37 cellular contexts compared by ENCODE assay signal in genomic region chr2:200730960-200731359, GRCh38.
"Had no signal": no experiment of that assay in that cellular context is flagged by ENCODE, and none has a peak within 500 bp of the region (broad histone marks: within the 10 kb centered on the region; RNA-seq: fewer than 3 reads in every experiment).

No MANE protein-coding gene starts in this region.

- H3K27ac ChIP-seq: ascending aorta, cardiac muscle cell, KMS-11, Peyer's patch, VCaP had no signal

- H3K9me3 Mint-ChIP-seq: activated CD4-positive, alpha-beta memory T cell treated with anti-CD3 and anti-CD28 coated beads, Interleukin-2, amount 10 ng/mL, durations not matched to agents 7 days and 5 days; activated naive CD4-positive, alpha-beta T cell treated with anti-CD3 and anti-CD28 coated beads, Interleukin-2, amount 50 U/mL, for 24 hours; activated naive CD8-positive, alpha-beta T cell treated with anti-CD3 and anti-CD28 coated beads, Interleukin-2, amount 10 ng/mL, durations not matched to agents 7 days and 5 days; activated T-helper 17 cell treated with anti-CD3 and anti-CD28 coated beads, Interleukin-2, amount 50 U/mL, for 72 hours; central memory CD8-positive, alpha-beta T cell had no signal

- H3K4me2 ChIP-seq: KMS-11 had no signal

- H3K4me3 ChIP-seq: ascending aorta, cardiac muscle cell, Peyer's patch had no signal

- H3K4me1 ChIP-seq: ascending aorta, Peyer's patch had no signal

- H3K36me3 ChIP-seq: ascending aorta, cardiac muscle cell, Peyer's patch had no signal

- H3K9ac ChIP-seq: KMS-11 had no signal

- H3K27ac Mint-ChIP-seq: activated CD4-positive, alpha-beta memory T cell treated with anti-CD3 and anti-CD28 coated beads, Interleukin-2, amount 10 ng/mL, durations not matched to agents 7 days and 5 days; activated CD8-positive, alpha-beta memory T cell treated with anti-CD3 and anti-CD28 coated beads, Interleukin-2, amount 10 ng/mL, durations not matched to agents 7 days and 5 days; activated naive CD4-positive, alpha-beta T cell treated with anti-CD3 and anti-CD28 coated beads, Interleukin-2, amount 50 U/mL, for 24 hours; activated naive CD8-positive, alpha-beta T cell treated with anti-CD3 and anti-CD28 coated beads, Interleukin-2, amount 10 ng/mL, durations not matched to agents 7 days and 5 days; activated T-cell treated with anti-CD3 and anti-CD28 coated beads, Interleukin-2, amount 50 U/mL, for 72 hours; activated T-helper 17 cell treated with anti-CD3 and anti-CD28 coated beads, Interleukin-2, amount 50 U/mL, for 72 hours had no signal

- DNase-seq: activated CD4-positive, alpha-beta memory T cell treated with anti-CD3 and anti-CD28 coated beads, Interleukin-2, amount 10 ng/mL, durations not matched to agents 7 days and 5 days; activated CD4-positive, alpha-beta T cell treated with anti-CD3 and anti-CD28 coated beads for 1 hour; activated CD4-positive, alpha-beta T cell treated with anti-CD3 and anti-CD28 coated beads for 48 hours; activated CD4-positive, CD25-positive, alpha-beta regulatory T cell; activated CD8-positive, alpha-beta memory T cell treated with anti-CD3 and anti-CD28 coated beads for 24 hours; activated CD8-positive, alpha-beta memory T cell treated with anti-CD3 and anti-CD28 coated beads, Interleukin-2, amount 10 ng/mL, durations not matched to agents 7 days and 5 days; activated gamma-delta T cell; activated naive CD4-positive, alpha-beta T cell treated with Interleukin-2 at 50 U/mL for 16 hours; activated naive CD8-positive, alpha-beta T cell treated with anti-CD3 and anti-CD28 coated beads, Interleukin-2, amount 10 ng/mL, durations not matched to agents 7 days and 5 days; activated T-cell treated with anti-CD3 and anti-CD28 coated beads, Interleukin-2, amount 50 U/mL, for 1 hour; activated T-cell treated with anti-CD3 and anti-CD28 coated beads, Interleukin-2, amount 50 U/mL, for 72 hours; amygdala; NCI-H1105; NCI-H1417 treated with DMSO at 0.1 percent for 48 hours; NCI-H187 treated with DMSO at 0.1 percent for 48 hours; NCI-H2081; NCI-H226; NCI-H446 treated with DMSO at 0.1 percent for 48 hours; NCI-H524; NCI-H69; NK-92 treated with Interleukin-12 subunit alpha and Interleukin-12 subunit beta, amount 100 ng/mL, for 24 hours; PC-3; Peyer's patch; RPMI8226; SHP77 treated with DMSO at 0.1 percent for 48 hours; SW 1271; T-helper 1 cell; T-helper 2 cell; T-helper 9 cell had no signal

- H3K4me1 Mint-ChIP-seq: activated naive CD4-positive, alpha-beta T cell treated with anti-CD3 and anti-CD28 coated beads, Interleukin-2, amount 50 U/mL, for 24 hours; central memory CD8-positive, alpha-beta T cell had no signal

- H3K36me3 Mint-ChIP-seq: activated CD8-positive, alpha-beta memory T cell treated with anti-CD3 and anti-CD28 coated beads, Interleukin-2, amount 10 ng/mL, durations not matched to agents 7 days and 5 days; activated naive CD4-positive, alpha-beta T cell treated with anti-CD3 and anti-CD28 coated beads, Interleukin-2, amount 50 U/mL, for 24 hours; activated naive CD8-positive, alpha-beta T cell treated with anti-CD3 and anti-CD28 coated beads, Interleukin-2, amount 10 ng/mL, durations not matched to agents 7 days and 5 days had no signal

- H3K27me3 ChIP-seq: ascending aorta, cardiac muscle cell, Peyer's patch had no signal

- H3K9me3 ChIP-seq: ascending aorta, Peyer's patch had no signal

- H3K4me3 Mint-ChIP-seq: activated CD4-positive, alpha-beta memory T cell treated with anti-CD3 and anti-CD28 coated beads, Interleukin-2, amount 10 ng/mL, durations not matched to agents 7 days and 5 days; activated CD8-positive, alpha-beta memory T cell treated with anti-CD3 and anti-CD28 coated beads, Interleukin-2, amount 10 ng/mL, durations not matched to agents 7 days and 5 days; activated naive CD4-positive, alpha-beta T cell treated with anti-CD3 and anti-CD28 coated beads, Interleukin-2, amount 50 U/mL, for 24 hours; activated naive CD8-positive, alpha-beta T cell treated with anti-CD3 and anti-CD28 coated beads, Interleukin-2, amount 10 ng/mL, durations not matched to agents 7 days and 5 days; activated T-cell treated with anti-CD3 and anti-CD28 coated beads, Interleukin-2, amount 50 U/mL, for 72 hours; activated T-helper 17 cell treated with anti-CD3 and anti-CD28 coated beads, Interleukin-2, amount 50 U/mL, for 72 hours; central memory CD8-positive, alpha-beta T cell had no signal

- ATAC-seq: activated CD8-positive, alpha-beta memory T cell treated with anti-CD3 and anti-CD28 coated beads, Interleukin-2, amount 10 ng/mL, durations not matched to agents 7 days and 5 days; activated T-cell treated with anti-CD3 and anti-CD28 coated beads, Interleukin-2, amount 50 U/mL, for 72 hours; activated T-helper 17 cell treated with anti-CD3 and anti-CD28 coated beads, Interleukin-2, amount 50 U/mL, for 72 hours; PC-3; SK-N-SH treated with all-trans-retinoic acid at 6 μM for 48 hours had no signal
